ENCODE assay signal across 1 cellular context in the genomic region with DNA sequence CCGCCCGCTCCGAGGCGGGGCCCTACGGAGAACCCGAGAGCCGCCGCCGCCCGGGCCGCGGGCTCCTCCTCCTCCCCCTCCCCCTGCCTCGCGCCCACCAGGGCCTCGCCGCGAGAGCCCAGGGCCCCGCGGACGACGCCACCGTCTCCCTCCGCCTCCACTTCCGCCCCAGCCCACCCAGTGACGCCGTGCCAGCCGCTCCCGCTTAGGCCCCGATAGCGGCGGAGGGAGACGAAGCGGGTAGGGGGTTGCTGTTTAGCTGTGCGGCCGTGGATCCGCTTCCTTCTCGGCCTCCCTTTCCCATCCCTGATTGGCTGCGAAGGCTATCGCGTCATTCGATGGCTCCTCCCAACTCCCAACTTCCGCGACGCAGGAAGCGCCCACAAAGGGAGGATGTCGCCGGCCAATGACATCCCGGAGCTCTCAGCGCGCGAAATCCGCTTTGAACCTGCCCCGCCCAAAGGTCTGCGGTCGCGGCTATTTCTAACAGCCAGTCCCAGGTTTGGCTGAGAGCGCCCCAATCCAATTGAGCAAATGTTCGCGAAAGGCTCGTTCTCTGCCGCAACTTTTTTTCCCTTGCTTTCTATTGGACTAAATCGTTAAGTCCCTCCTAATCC.
TF ChIP-seq lines count a peak whose summit lies in the region.

A gene (minus strand): TSS at position 277 of the 617 bp plus-strand sequence. CDS start 304 bp downstream, outside the sequence.

TF ChIP-seq in GM23338, 12 proteins besides CTCF, POLR2A, EP300 and RAD21 (continued from another document):
- TF ChIP-seq, protein P1, sequence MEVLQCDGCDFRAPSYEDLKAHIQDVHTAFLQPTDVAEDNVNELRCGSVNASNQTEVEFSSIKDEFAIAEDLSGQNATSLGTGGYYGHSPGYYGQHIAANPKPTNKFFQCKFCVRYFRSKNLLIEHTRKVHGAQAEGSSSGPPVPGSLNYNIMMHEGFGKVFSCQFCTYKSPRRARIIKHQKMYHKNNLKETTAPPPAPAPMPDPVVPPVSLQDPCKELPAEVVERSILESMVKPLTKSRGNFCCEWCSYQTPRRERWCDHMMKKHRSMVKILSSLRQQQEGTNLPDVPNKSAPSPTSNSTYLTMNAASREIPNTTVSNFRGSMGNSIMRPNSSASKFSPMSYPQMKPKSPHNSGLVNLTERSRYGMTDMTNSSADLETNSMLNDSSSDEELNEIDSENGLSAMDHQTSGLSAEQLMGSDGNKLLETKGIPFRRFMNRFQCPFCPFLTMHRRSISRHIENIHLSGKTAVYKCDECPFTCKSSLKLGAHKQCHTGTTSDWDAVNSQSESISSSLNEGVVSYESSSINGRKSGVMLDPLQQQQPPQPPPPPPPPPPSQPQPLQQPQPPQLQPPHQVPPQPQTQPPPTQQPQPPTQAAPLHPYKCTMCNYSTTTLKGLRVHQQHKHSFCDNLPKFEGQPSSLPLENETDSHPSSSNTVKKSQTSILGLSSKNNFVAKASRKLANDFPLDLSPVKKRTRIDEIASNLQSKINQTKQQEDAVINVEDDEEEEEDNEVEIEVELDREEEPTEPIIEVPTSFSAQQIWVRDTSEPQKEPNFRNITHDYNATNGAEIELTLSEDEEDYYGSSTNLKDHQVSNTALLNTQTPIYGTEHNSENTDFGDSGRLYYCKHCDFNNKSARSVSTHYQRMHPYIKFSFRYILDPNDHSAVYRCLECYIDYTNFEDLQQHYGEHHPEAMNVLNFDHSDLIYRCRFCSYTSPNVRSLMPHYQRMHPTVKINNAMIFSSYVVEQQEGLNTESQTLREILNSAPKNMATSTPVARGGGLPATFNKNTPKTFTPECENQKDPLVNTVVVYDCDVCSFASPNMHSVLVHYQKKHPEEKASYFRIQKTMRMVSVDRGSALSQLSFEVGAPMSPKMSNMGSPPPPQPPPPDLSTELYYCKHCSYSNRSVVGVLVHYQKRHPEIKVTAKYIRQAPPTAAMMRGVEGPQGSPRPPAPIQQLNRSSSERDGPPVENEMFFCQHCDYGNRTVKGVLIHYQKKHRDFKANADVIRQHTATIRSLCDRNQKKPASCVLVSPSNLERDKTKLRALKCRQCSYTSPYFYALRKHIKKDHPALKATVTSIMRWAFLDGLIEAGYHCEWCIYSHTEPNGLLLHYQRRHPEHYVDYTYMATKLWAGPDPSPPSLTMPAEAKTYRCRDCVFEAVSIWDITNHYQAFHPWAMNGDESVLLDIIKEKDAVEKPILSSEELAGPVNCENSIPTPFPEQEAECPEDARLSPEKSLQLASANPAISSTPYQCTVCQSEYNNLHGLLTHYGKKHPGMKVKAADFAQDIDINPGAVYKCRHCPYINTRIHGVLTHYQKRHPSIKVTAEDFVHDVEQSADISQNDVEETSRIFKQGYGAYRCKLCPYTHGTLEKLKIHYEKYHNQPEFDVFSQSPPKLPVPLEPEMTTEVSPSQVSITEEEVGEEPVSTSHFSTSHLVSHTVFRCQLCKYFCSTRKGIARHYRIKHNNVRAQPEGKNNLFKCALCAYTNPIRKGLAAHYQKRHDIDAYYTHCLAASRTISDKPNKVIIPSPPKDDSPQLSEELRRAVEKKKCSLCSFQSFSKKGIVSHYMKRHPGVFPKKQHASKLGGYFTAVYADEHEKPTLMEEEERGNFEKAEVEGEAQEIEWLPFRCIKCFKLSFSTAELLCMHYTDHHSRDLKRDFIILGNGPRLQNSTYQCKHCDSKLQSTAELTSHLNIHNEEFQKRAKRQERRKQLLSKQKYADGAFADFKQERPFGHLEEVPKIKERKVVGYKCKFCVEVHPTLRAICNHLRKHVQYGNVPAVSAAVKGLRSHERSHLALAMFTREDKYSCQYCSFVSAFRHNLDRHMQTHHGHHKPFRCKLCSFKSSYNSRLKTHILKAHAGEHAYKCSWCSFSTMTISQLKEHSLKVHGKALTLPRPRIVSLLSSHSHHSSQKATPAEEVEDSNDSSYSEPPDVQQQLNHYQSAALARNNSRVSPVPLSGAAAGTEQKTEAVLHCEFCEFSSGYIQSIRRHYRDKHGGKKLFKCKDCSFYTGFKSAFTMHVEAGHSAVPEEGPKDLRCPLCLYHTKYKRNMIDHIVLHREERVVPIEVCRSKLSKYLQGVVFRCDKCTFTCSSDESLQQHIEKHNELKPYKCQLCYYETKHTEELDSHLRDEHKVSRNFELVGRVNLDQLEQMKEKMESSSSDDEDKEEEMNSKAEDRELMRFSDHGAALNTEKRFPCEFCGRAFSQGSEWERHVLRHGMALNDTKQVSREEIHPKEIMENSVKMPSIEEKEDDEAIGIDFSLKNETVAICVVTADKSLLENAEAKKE (CRISPR knock-in tag; IDR thresholded peaks at IDR 0.05): no peak
